9 cellular contexts compared by ENCODE assay signal in the genomic region with DNA sequence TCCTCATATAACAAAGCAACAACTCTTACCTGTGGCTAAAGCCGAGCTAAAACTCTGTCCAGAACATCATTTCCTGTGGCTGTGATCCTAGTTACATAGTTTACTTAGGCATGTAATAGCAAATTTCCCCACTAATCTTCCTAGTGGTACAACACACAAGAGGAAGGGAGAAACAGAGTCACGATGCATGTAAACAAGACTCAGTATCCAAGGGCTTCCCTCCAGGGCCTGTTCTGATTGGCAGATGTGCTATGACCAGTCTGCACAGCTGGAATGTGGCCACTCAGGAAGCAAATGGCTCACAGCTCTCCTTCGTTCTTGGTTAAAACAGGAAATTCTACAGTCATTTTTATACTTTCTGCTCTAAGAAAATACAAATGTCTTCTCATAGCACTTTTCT. TPM values are rescaled to one million over a fixed set of nuclear protein-coding genes. Genes with fewer than 3 reads are reported as not detected.
DNase-seq lines count a peak whose midpoint lies in the region; ATAC-seq, FAIRE-seq and TF ChIP-seq lines count a peak whose summit lies in the region.
"Had no signal": no experiment of that assay in that cellular context is flagged by ENCODE, and none has a peak within 500 bp of the region (broad histone marks: within the 10 kb centered on the region; RNA-seq: fewer than 3 reads in every experiment).

No MANE protein-coding gene starts in this region.

- H3K9ac ChIP-seq in mucosa of rectum (ENCODE audit: low read depth in 1 of 2, low read length in 2 of 2): no peak overlapping the region

- no peak overlapping the region for H3K4me3 ChIP-seq in mucosa of rectum (ENCODE audit: low read length in 2 of 2)
- H3K4me3 ChIP-seq in CD8-positive, alpha-beta T cell (ENCODE audit: low read depth, low read length): no peak overlapping the region

- H3K4me1 ChIP-seq in mucosa of rectum (ENCODE audit: control insufficient read depth in 2 of 2, insufficient read depth in 2 of 2, low read length in 2 of 2): no peaks in the 10 kb centered on the region
- H3K4me1 ChIP-seq in CD8-positive, alpha-beta T cell (ENCODE audit: insufficient read depth, low read length): no peaks in the 10 kb centered on the region

- DNase-seq in RWPE1 (ENCODE audit: low spot score) (peak; percentile 66), fibroblast of peridontal ligament (ENCODE audit: extremely low read depth) (peak; percentile 84), urothelium cell line (ENCODE audit: low spot score) (peak; percentile 23)
- no peak for DNase-seq in CD8-positive, alpha-beta T cell
- no peak for DNase-seq in activated T-cell treated with anti-CD3 and anti-CD28 coated beads, Interleukin-2, amount 50 U/mL, for 1 hour

- no peak for ATAC-seq in CD8-positive, alpha-beta T cell
- ATAC-seq in GM19463 (IDR thresholded peaks at IDR 0.05; ENCODE audit: unreplicated experiment) (no peak), HG02870 (IDR thresholded peaks at IDR 0.05; ENCODE audit: unreplicated experiment) (no peak)

- H3K9me3 ChIP-seq in mucosa of rectum (ENCODE audit: control insufficient read depth in 2 of 2, low read length in 2 of 2): no peaks in the 10 kb centered on the region
- no peaks in the 10 kb centered on the region for H3K9me3 ChIP-seq in CD8-positive, alpha-beta T cell (ENCODE audit: low read length)
- H3K9me3 ChIP-seq: neutrophil had no signal

- H3K4me3 Mint-ChIP-seq in CD8-positive, alpha-beta T cell: no peak overlapping the region

- no peak for TF ChIP-seq CTCF in RWPE1 (conservative IDR thresholded peaks at IDR 0.05; ENCODE audit: low read depth)
- no peak for TF ChIP-seq CTCF in CD8-positive, alpha-beta T cell (IDR thresholded peaks at IDR 0.05)

- no peak for FAIRE-seq in urothelium cell line (lab: Jason Lieb, UNC)

- no peaks in the 10 kb centered on the region for H3K9me3 Mint-ChIP-seq in CD8-positive, alpha-beta T cell

- intact Hi-C loops in CD8-positive, alpha-beta T cell (cut with DNase I, micrococcal nuclease): no loop called here

- CTCF ChIA-PET in RWPE1 (lab: Yijun Ruan, JAX): interaction anchor here (0.6 kb wide), 1 partner anchor 92 kb away, joined by 4 read pairs; no protein-coding TSS in a partner anchor
- CTCF ChIA-PET in CD8-positive, alpha-beta T cell (lab: Charles Lee): no interaction called here

- H3K27ac ChIP-seq in RWPE1 (no peak overlapping the region), mucosa of rectum (ENCODE audit: low read depth in 2 of 2, low read length in 2 of 2) (peak overlapping the region; percentile 26 to 38)
- no peak overlapping the region for H3K27ac ChIP-seq in CD8-positive, alpha-beta T cell (ENCODE audit: low read depth, low read length)
- H3K27ac ChIP-seq: neutrophil had no signal

- no peaks in the 10 kb centered on the region for H3K27me3 ChIP-seq in mucosa of rectum (ENCODE audit: control insufficient read depth in 2 of 2, insufficient read depth in 2 of 2, low read length in 2 of 2)
- no peaks in the 10 kb centered on the region for H3K27me3 ChIP-seq in CD8-positive, alpha-beta T cell (ENCODE audit: insufficient read depth, low read length)

- no peaks in the 10 kb centered on the region for H3K4me1 Mint-ChIP-seq in CD8-positive, alpha-beta T cell (ENCODE audit: low read depth)

- POLR2A ChIA-PET in RWPE1 (lab: Yijun Ruan, JAX; ENCODE audit: low non-redundant PET): no interaction called here
- POLR2A ChIA-PET in CD8-positive, alpha-beta T cell (lab: Charles Lee): no interaction called here

- H3K36me3 ChIP-seq in mucosa of rectum (ENCODE audit: control insufficient read depth in 2 of 2, insufficient read depth in 2 of 2, low read length in 2 of 2): no peaks in the 10 kb centered on the region
- H3K36me3 ChIP-seq in CD8-positive, alpha-beta T cell (ENCODE audit: insufficient read depth, low read length): no peaks in the 10 kb centered on the region
- H3K36me3 ChIP-seq: neutrophil had no signal

- H3K27ac Mint-ChIP-seq in CD8-positive, alpha-beta T cell: no peak overlapping the region

- no peaks in the 10 kb centered on the region for H3K36me3 Mint-ChIP-seq in CD8-positive, alpha-beta T cell

- peaks cover 33% of the 10 kb centered on the region for H3K27me3 Mint-ChIP-seq in CD8-positive, alpha-beta T cell (ENCODE audit: low read depth)

RNA-seq across cellular contexts. Expression of a gene that starts 49.2 kb away (rescaled TPM):
- total RNA-seq in CD8-positive, alpha-beta T cell: not detected

Comparison
In these comparisons a context has a peak if more than half of its experiments do, and no peak if none do; other contexts are left out.
1. DNase-seq: peak in RWPE1 (single experiment), fibroblast of peridontal ligament (single experiment) and urothelium cell line (single experiment); none in CD8-positive, alpha-beta T cell (0 of 7) and activated T-cell treated with anti-CD3 and anti-CD28 coated beads, Interleukin-2, amount 50 U/mL, for 1 hour (single experiment).
2. H3K27ac ChIP-seq: peak in mucosa of rectum (2 of 2); none in RWPE1 (single experiment) and CD8-positive, alpha-beta T cell (single experiment).